ENCODE assay signal across 8 cellular contexts in genomic region chrX:45850775-45851433, GRCh38.
A peak's percentile ranks its signal among the peaks of the same experiment; 100 is the strongest.
DNase-seq lines count a peak whose midpoint lies in the region; ATAC-seq and TF ChIP-seq lines count a peak whose summit lies in the region.

No MANE protein-coding gene starts in this region.

- peak overlapping the region; percentile 95 for H3K27ac Mint-ChIP-seq in activated naive CD4-positive, alpha-beta T cell treated with anti-CD3 and anti-CD28 coated beads for 36 hours

- H3K9me3 Mint-ChIP-seq in activated naive CD4-positive, alpha-beta T cell treated with anti-CD3 and anti-CD28 coated beads for 36 hours = no peaks in the 10 kb centered on the region

- H3K27me3 Mint-ChIP-seq in activated naive CD4-positive, alpha-beta T cell treated with anti-CD3 and anti-CD28 coated beads for 36 hours (ENCODE audit: low read depth) = no peaks in the 10 kb centered on the region

- intact Hi-C loops in activated naive CD4-positive, alpha-beta T cell treated with anti-CD3 and anti-CD28 coated beads for 36 hours (cut with micrococcal nuclease) = loop anchor here (2.0 to 10.0 kb wide), 5 partner anchors 92 to 474 kb away; no protein-coding TSS in a partner anchor
- intact Hi-C loops in left ventricle myocardium inferior (cut with micrococcal nuclease) = no loop called here

- ATAC-seq in HG03280 (IDR thresholded peaks at IDR 0.05; ENCODE audit: unreplicated experiment) = no peak

- peak; percentile 3 for DNase-seq in NCI-H774 (lab: John Stamatoyannopoulos, UW)
- peak; percentile 25 for DNase-seq in activated naive CD4-positive, alpha-beta T cell treated with anti-CD3 and anti-CD28 coated beads for 36 hours
- no peak for DNase-seq in left ventricle myocardium inferior
- peak; percentile 74 for DNase-seq in retina
- DNase-seq in SIG-M5 treated with dmso at 0.1 percent for 504 hours (lab: John Stamatoyannopoulos, UW; ENCODE audit: unreplicated experiment) = no peak
- DNase-seq in SHP77 (lab: John Stamatoyannopoulos, UW) = no peak

- H3K4me3 Mint-ChIP-seq in activated naive CD4-positive, alpha-beta T cell treated with anti-CD3 and anti-CD28 coated beads for 36 hours = peak overlapping the region; percentile 97

- peaks cover 32% of the 10 kb centered on the region for H3K4me1 Mint-ChIP-seq in activated naive CD4-positive, alpha-beta T cell treated with anti-CD3 and anti-CD28 coated beads for 36 hours (ENCODE audit: low read depth)

- peaks cover 7% of the 10 kb centered on the region for H3K4me1 ChIP-seq in left ventricle myocardium inferior

- peaks cover 19% of the 10 kb centered on the region for H3K36me3 Mint-ChIP-seq in activated naive CD4-positive, alpha-beta T cell treated with anti-CD3 and anti-CD28 coated beads for 36 hours (ENCODE audit: low read depth)

- CTCF ChIA-PET in activated naive CD4-positive, alpha-beta T cell treated with anti-CD3 and anti-CD28 coated beads for 36 hours (lab: Charles Lee) = interaction anchor here (0.7 to 1.0 kb wide), 4 partner anchors 9 to 48 kb away, joined by 3 read pairs; no protein-coding TSS in a partner anchor

- no peak overlapping the region for H3K27ac ChIP-seq in left ventricle myocardium inferior (replicated peaks)

- H3K27me3 ChIP-seq in left ventricle myocardium inferior (ENCODE audit: low read depth) = peaks cover 12% of the 10 kb centered on the region

- H3K9me3 ChIP-seq in left ventricle myocardium inferior (replicated peaks) = no peaks in the 10 kb centered on the region

- TF ChIP-seq CTCF in GM12875 (IDR thresholded peaks at IDR 0.05; ENCODE audit: borderline replicate concordance, insufficient read depth, low read depth, low read length) (no peak), left ventricle myocardium inferior (IDR thresholded peaks at IDR 0.05; ENCODE audit: borderline replicate concordance) (no peak)

- H3K36me3 ChIP-seq in left ventricle myocardium inferior = no peaks in the 10 kb centered on the region

- peak overlapping the region; percentile 16 for H3K4me3 ChIP-seq in GM12875 (ENCODE audit: low read depth, low read length)
- peak overlapping the region; percentile 68 for H3K4me3 ChIP-seq in left ventricle myocardium inferior

Comparison
In these comparisons a context has a peak if more than half of its experiments do, and no peak if none do; other contexts are left out.
1. DNase-seq: peak in NCI-H774 (single experiment), activated naive CD4-positive, alpha-beta T cell treated with anti-CD3 and anti-CD28 coated beads for 36 hours (single experiment) and retina (single experiment); none in left ventricle myocardium inferior (single experiment), SIG-M5 treated with dmso at 0.1 percent for 504 hours (single experiment) and SHP77 (0 of 2).